24 cellular contexts compared by ENCODE assay signal in the genomic region with DNA sequence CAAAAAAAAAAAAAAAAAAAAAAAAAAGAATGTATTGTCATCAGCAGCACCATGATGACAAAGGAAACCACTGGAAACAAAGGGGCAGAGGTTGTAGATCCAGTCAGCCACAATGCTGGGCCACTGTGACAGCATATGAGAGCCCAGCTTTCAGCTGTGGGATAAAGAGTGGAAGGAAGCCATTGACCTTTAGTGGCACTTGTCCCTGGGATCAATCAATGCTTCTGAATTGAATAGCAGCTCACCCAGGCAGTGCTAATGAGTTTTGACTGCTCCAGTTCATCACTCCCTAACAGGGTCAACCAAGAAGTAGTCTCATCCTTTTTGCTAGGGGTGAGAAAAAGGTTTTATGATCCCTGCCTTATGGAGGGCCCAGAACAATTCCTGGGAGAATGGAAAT. TPM values are rescaled to one million over a fixed set of nuclear protein-coding genes. Genes with fewer than 3 reads are reported as not detected.
DNase-seq lines count a peak whose midpoint lies in the region; ATAC-seq, FAIRE-seq and TF ChIP-seq lines count a peak whose summit lies in the region.
"Had no signal": no experiment of that assay in that cellular context is flagged by ENCODE, and none has a peak within 500 bp of the region (broad histone marks: within the 10 kb centered on the region; RNA-seq: fewer than 3 reads in every experiment).

No MANE protein-coding gene starts in this region.

- H3K36me3 Mint-ChIP-seq in activated CD8-positive, alpha-beta memory T cell treated with anti-CD3 and anti-CD28 coated beads, Interleukin-2, amount 10 ng/mL, durations not matched to agents 7 days and 5 days: no peaks in the 10 kb centered on the region
- H3K36me3 Mint-ChIP-seq in GM23338 (ENCODE audit: low read depth) (peaks cover 13% of the 10 kb centered on the region; the same call in 2 of the 3 replicates), glutamatergic neuron (ENCODE audit: unreplicated experiment) (peaks cover 5% of the 10 kb centered on the region)
- H3K36me3 Mint-ChIP-seq: CD14-positive monocyte; CD8-positive, alpha-beta memory T cell had no signal

- no peak overlapping the region for H3K23ac ChIP-seq in neuronal stem cell (ENCODE audit: low read depth, low read length, poor library complexity)

- ATAC-seq in activated CD8-positive, alpha-beta memory T cell treated with anti-CD3 and anti-CD28 coated beads, Interleukin-2, amount 10 ng/mL, durations not matched to agents 7 days and 5 days: no peak
- no peak for ATAC-seq in GM23338

- H3K9ac ChIP-seq in neuronal stem cell (ENCODE audit: low read depth, low read length, poor library complexity): no peak overlapping the region
- H3K9ac ChIP-seq: BLaER1 treated with 17β-estradiol and CSF1 and Interleukin-3, amounts not matched to agents 10 nM and 100 nM; GM23248 had no signal

- H3K4me2 ChIP-seq in GM23338 (no peak overlapping the region), neuronal stem cell (ENCODE audit: insufficient read depth, low read length, poor library complexity, severe bottlenecking) (no peak overlapping the region)
- H3K4me2 ChIP-seq: A549; BLaER1 treated with 17β-estradiol and CSF1 and Interleukin-3, amounts not matched to agents 10 nM and 100 nM had no signal

- H3K18ac ChIP-seq in neuronal stem cell (ENCODE audit: low read length): no peak overlapping the region

- CTCF ChIA-PET in activated CD8-positive, alpha-beta memory T cell treated with anti-CD3 and anti-CD28 coated beads, Interleukin-2, amount 10 ng/mL, durations not matched to agents 7 days and 5 days (lab: Charles Lee): no interaction called here

- H4K8ac ChIP-seq in neuronal stem cell (ENCODE audit: low read depth, low read length): no peak overlapping the region

- H3K4me3 Mint-ChIP-seq in activated CD8-positive, alpha-beta memory T cell treated with anti-CD3 and anti-CD28 coated beads, Interleukin-2, amount 10 ng/mL, durations not matched to agents 7 days and 5 days: no peak overlapping the region
- H3K4me3 Mint-ChIP-seq in GM23338: no peak overlapping the region
- peak overlapping the region; percentile 46 for H3K4me3 Mint-ChIP-seq in glutamatergic neuron (ENCODE audit: unreplicated experiment)
- H3K4me3 Mint-ChIP-seq: CD14-positive monocyte; CD4-positive, alpha-beta T cell; CD8-positive, alpha-beta memory T cell; HFFc6 had no signal

- FAIRE-seq in GM12891 (lab: Jason Lieb, UNC): no peak
- FAIRE-seq: A549, G401.6, GM19239 had no signal

- H3K9me3 Mint-ChIP-seq in activated CD8-positive, alpha-beta memory T cell treated with anti-CD3 and anti-CD28 coated beads, Interleukin-2, amount 10 ng/mL, durations not matched to agents 7 days and 5 days (ENCODE audit: low read depth): no peaks in the 10 kb centered on the region
- H3K9me3 Mint-ChIP-seq in GM23338: no peaks in the 10 kb centered on the region; the same call in 2 of the 3 replicates
- H3K9me3 Mint-ChIP-seq in glutamatergic neuron (ENCODE audit: unreplicated experiment): peaks cover 3% of the 10 kb centered on the region
- H3K9me3 Mint-ChIP-seq: CD4-positive, alpha-beta T cell; CD8-positive, alpha-beta memory T cell; HFFc6 had no signal

- TF ChIP-seq CTCF in GM23338 (conservative IDR thresholded peaks at IDR 0.05; ENCODE audit: low read depth in 2 of 2) (no peak), glutamatergic neuron (IDR thresholded peaks at IDR 0.05; ENCODE audit: partially characterized antibody, unreplicated experiment) (no peak)

- H3K27ac Mint-ChIP-seq in activated CD8-positive, alpha-beta memory T cell treated with anti-CD3 and anti-CD28 coated beads, Interleukin-2, amount 10 ng/mL, durations not matched to agents 7 days and 5 days: no peak overlapping the region
- no peak overlapping the region for H3K27ac Mint-ChIP-seq in GM23338
- peak overlapping the region; percentile 66 for H3K27ac Mint-ChIP-seq in glutamatergic neuron (ENCODE audit: unreplicated experiment)
- H3K27ac Mint-ChIP-seq: CD14-positive monocyte; CD4-positive, alpha-beta T cell; HFFc6 had no signal

- peaks cover 1% of the 10 kb centered on the region for H3K27me3 Mint-ChIP-seq in activated CD8-positive, alpha-beta memory T cell treated with anti-CD3 and anti-CD28 coated beads, Interleukin-2, amount 10 ng/mL, durations not matched to agents 7 days and 5 days
- H3K27me3 Mint-ChIP-seq in GM23338 (ENCODE audit: insufficient read depth, low read depth, poor library complexity) (peaks cover 10% of the 10 kb centered on the region), glutamatergic neuron (ENCODE audit: unreplicated experiment) (peaks cover 16% of the 10 kb centered on the region)
- H3K27me3 Mint-ChIP-seq: CD4-positive, alpha-beta T cell had no signal

- H3K4ac ChIP-seq in neuronal stem cell (ENCODE audit: low read length): no peak overlapping the region

- H3K9me2 ChIP-seq in GM23338 (ENCODE audit: insufficient read depth): peaks cover 4% of the 10 kb centered on the region; the same call in 1 of the 2 replicates

- H3K79me1 ChIP-seq in neuronal stem cell (ENCODE audit: low read depth, low read length): no peaks in the 10 kb centered on the region

- H2BK15ac ChIP-seq in neuronal stem cell (ENCODE audit: low read length): no peak overlapping the region

- no peaks in the 10 kb centered on the region for H3K4me1 Mint-ChIP-seq in activated CD8-positive, alpha-beta memory T cell treated with anti-CD3 and anti-CD28 coated beads, Interleukin-2, amount 10 ng/mL, durations not matched to agents 7 days and 5 days
- H3K4me1 Mint-ChIP-seq in GM23338 (peaks cover 88% of the 10 kb centered on the region), glutamatergic neuron (ENCODE audit: low read depth, unreplicated experiment) (peaks cover 78% of the 10 kb centered on the region)
- H3K4me1 Mint-ChIP-seq: CD14-positive monocyte; CD8-positive, alpha-beta memory T cell had no signal

- DNase-seq in activated CD8-positive, alpha-beta memory T cell treated with anti-CD3 and anti-CD28 coated beads, Interleukin-2, amount 10 ng/mL, durations not matched to agents 7 days and 5 days: peak; percentile 19
- DNase-seq in activated CD8-positive, alpha-beta memory T cell treated with anti-CD3 and anti-CD28 coated beads, Interleukin-2, amount 50 U/mL, for 48 hours: no peak
- DNase-seq in GM23338 (ENCODE audit: low spot score): no peak
- DNase-seq in glutamatergic neuron: peak; percentile 38
- peak; percentile 56 for DNase-seq in neuronal stem cell (ENCODE audit: low spot score)
- no peak for DNase-seq in NCI-H82 treated with DMSO at 0.1 percent for 48 hours (lab: John Stamatoyannopoulos, UW; ENCODE audit: unreplicated experiment)
- no peak for DNase-seq in GM12891 (ENCODE audit: insufficient read length, low spot score)
- no peak for DNase-seq in amygdala (lab: John Stamatoyannopoulos, UW)
- DNase-seq: 8988T; ACHN; AML-193; BE2C; Calu3; CD4-positive, alpha-beta T cell; CD8-positive, alpha-beta memory T cell; DND-41; GM23248; HFFc6 had no signal

- no peak overlapping the region for H2BK5ac ChIP-seq in neuronal stem cell (ENCODE audit: low read length)

- H3K36me3 ChIP-seq in GM23338 (ENCODE audit: insufficient read depth) (no peaks in the 10 kb centered on the region; the same call in 1 of the 2 replicates), neuronal stem cell (replicated peaks in 1 of 2; ENCODE audit: control insufficient read depth in 2 of 2, insufficient read depth in 2 of 2, low read length in 2 of 2) (no peaks in the 10 kb centered on the region)
- H3K36me3 ChIP-seq: BE2C, HAP-1 had no signal

- H3K27ac ChIP-seq in GM23338 (ENCODE audit: low read depth) (0 out of 2 replicates have a peak overlapping the region, but pooled peaks have one; percentile 72), neuronal stem cell (replicated peaks; ENCODE audit: low read length) (no peak overlapping the region)
- H3K27ac ChIP-seq: A549; BLaER1 treated with 17β-estradiol and CSF1 and Interleukin-3, amounts not matched to agents 10 nM and 100 nM; GM23248 had no signal

- H3K27me3 ChIP-seq in GM23338 (ENCODE audit: insufficient read depth) (no peaks in the 10 kb centered on the region), neuronal stem cell (ENCODE audit: control insufficient read depth in 3 of 3, insufficient read depth in 3 of 3, low read depth in 1 of 3, low read length in 3 of 3) (no peaks in the 10 kb centered on the region)
- H3K27me3 ChIP-seq: BE2C; BLaER1 treated with 17β-estradiol and CSF1 and Interleukin-3, amounts not matched to agents 10 nM and 100 nM had no signal

- peaks cover 50% of the 10 kb centered on the region for H3K4me1 ChIP-seq in GM23338 (ENCODE audit: insufficient read depth)
- peaks cover 17 to 21% of the 10 kb centered on the region in 2 donors for H3K4me1 ChIP-seq in neuronal stem cell (ENCODE audit: control insufficient read depth in 2 of 2, insufficient read depth in 1 of 2, low read depth in 1 of 2, low read length in 2 of 2)
- H3K4me1 ChIP-seq: A549, BE2C, HAP-1 had no signal

- H2AFZ ChIP-seq in GM23338 (no peak overlapping the region), neuronal stem cell (ENCODE audit: low read length) (no peak overlapping the region)
- H2AFZ ChIP-seq: GM23248 had no signal

- peaks cover 0 to 8% of the 10 kb centered on the region in 2 donors for H3K9me3 ChIP-seq in neuronal stem cell (replicated peaks in 1 of 2; ENCODE audit: control insufficient read depth in 2 of 2, insufficient read depth in 1 of 2, low read depth in 1 of 2, low read length in 2 of 2)
- H3K9me3 ChIP-seq: A549, BE2C, HAP-1 had no signal

- no peak for TF ChIP-seq POLR2A in GM12891 (IDR thresholded peaks at IDR 0.05; ENCODE audit: low read depth, low read length)

- no peak overlapping the region for H2BK12ac ChIP-seq in neuronal stem cell (ENCODE audit: low read length)

- H3K4me3 ChIP-seq in GM23338 (no peak overlapping the region), neuronal stem cell (ENCODE audit: low read length in 2 of 2) (no peak overlapping the region)
- H3K4me3 ChIP-seq: A549; BLaER1 treated with 17β-estradiol and CSF1 and Interleukin-3, amounts not matched to agents 10 nM and 100 nM; GM23248; HAP-1 had no signal

- no peak overlapping the region for H2AK5ac ChIP-seq in neuronal stem cell (ENCODE audit: low read depth, low read length)

- peaks cover 58% of the 10 kb centered on the region for H4K20me1 ChIP-seq in GM23338 (replicated peaks; ENCODE audit: insufficient read depth)

- no peak overlapping the region for H2BK120ac ChIP-seq in neuronal stem cell (ENCODE audit: low read depth, low read length)

- peaks cover 100% of the 10 kb centered on the region for H3K79me2 ChIP-seq in GM23338 (replicated peaks; ENCODE audit: insufficient read depth)

- no peaks in the 10 kb centered on the region for H3F3A ChIP-seq in GM23338 (replicated peaks; ENCODE audit: low read depth)

- no peak overlapping the region for H4K91ac ChIP-seq in neuronal stem cell (ENCODE audit: low read depth, low read length, poor library complexity)

- H3K14ac ChIP-seq in neuronal stem cell (ENCODE audit: low read length): no peak overlapping the region

RNA-seq across cellular contexts. Expression of a gene that starts 41.8 kb away (rescaled TPM):
- total RNA-seq in activated CD8-positive, alpha-beta memory T cell treated with anti-CD3 and anti-CD28 coated beads, Interleukin-2, amount 10 ng/mL, durations not matched to agents 7 days and 5 days: 1 to 10 TPM in 1 of 2 experiments, under 1 TPM in 1; 0.45 to 1.2 TPM
- total RNA-seq in GM23338 (2014; rRNA removed; shearing (Covaris generic)): 138 and 223 TPM in 2 replicates
- polyA plus RNA-seq in GM23338 (2016; fragmentation: Nextera tagmentation; extraction: Ambion mirVana): 34.6 and 40.2 TPM in 2 replicates
- total RNA-seq in glutamatergic neuron (ENCODE audit: unreplicated experiment): 373 TPM
- 49.1 TPM for polyA plus RNA-seq in neuronal stem cell (2013, experiment 1 of 2)
- polyA plus RNA-seq in neuronal stem cell (2013, experiment 2 of 2): 52.0 TPM
- 0.03 TPM for polyA plus RNA-seq in GM12891 (2012; ENCODE audit: low read depth, missing spikeins)
- total RNA-seq: GM23248, HFFc6 had no signal
- polyA plus RNA-seq: GM23248 had no signal

Comparison
In these comparisons a context has a peak if more than half of its experiments do, and no peak if none do; other contexts are left out.
1. DNase-seq: peak in activated CD8-positive, alpha-beta memory T cell treated with anti-CD3 and anti-CD28 coated beads, Interleukin-2, amount 10 ng/mL, durations not matched to agents 7 days and 5 days (single experiment), glutamatergic neuron (single experiment) and neuronal stem cell (single experiment); none in activated CD8-positive, alpha-beta memory T cell treated with anti-CD3 and anti-CD28 coated beads, Interleukin-2, amount 50 U/mL, for 48 hours (single experiment), GM23338 (single experiment), NCI-H82 treated with DMSO at 0.1 percent for 48 hours (single experiment), GM12891 (single experiment) and amygdala (0 of 56).
2. RNA of a gene that starts 41.8 kb away (total RNA-seq): 373 TPM in glutamatergic neuron (single experiment) and 138 to 223 TPM in GM23338; 0.45 to 1.2 TPM in activated CD8-positive, alpha-beta memory T cell treated with anti-CD3 and anti-CD28 coated beads, Interleukin-2, amount 10 ng/mL, durations not matched to agents 7 days and 5 days; every median in the first group is over 10 times any median in the second.